Comparison of ENCODE assay signal across 1 cellular context in the genomic region with DNA sequence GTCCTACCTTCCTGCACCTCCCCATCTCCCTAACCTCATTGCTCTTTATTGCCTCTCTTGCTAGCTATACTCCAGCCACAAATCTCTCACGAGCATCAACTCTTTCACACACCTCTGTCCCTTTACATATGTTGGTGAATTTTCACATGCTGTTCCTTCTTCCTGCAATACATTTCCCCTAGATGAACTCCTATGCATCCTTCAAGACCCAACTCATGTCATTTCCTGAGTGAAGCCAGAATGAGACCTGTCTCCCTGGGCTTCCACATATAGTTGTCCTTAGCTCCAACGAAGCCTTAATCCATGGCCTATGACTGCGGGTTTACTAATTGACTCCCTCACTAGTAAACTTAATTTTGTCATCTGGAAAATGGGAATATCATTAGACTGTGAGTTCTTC.
TF ChIP-seq lines count a peak whose summit lies in the region.

No MANE protein-coding gene starts in this region.

TF ChIP-seq in SK-N-SH, 30 proteins besides CTCF, POLR2A, EP300 and RAD21:
- TF ChIP-seq REST (IDR thresholded peaks at IDR 0.05; ENCODE audit: low read depth, low read length) (no peak), MAX (IDR thresholded peaks at IDR 0.05; ENCODE audit: low read depth) (no peak), TAF1 (IDR thresholded peaks at IDR 0.05; ENCODE audit: borderline replicate concordance, low read depth, low read length) (no peak), FOSL2 (IDR thresholded peaks at IDR 0.05; ENCODE audit: borderline replicate concordance, low read depth) (no peak), GATA2 (CRISPR knock-in tag; IDR thresholded peaks at IDR 0.05) (no peak), YY1 (IDR thresholded peaks at IDR 0.05; ENCODE audit: low read depth) (no peak), RCOR1 (IDR thresholded peaks at IDR 0.05; ENCODE audit: low read length) (no peak), MXI1 (IDR thresholded peaks at IDR 0.05; ENCODE audit: low read depth, low read length) (no peak), EZH2phosphoT487 (IDR thresholded peaks at IDR 0.05; ENCODE audit: borderline replicate concordance, low read depth) (no peak), JUND (IDR thresholded peaks at IDR 0.05) (no peak), CHD2 (IDR thresholded peaks at IDR 0.05; ENCODE audit: low read length, partially characterized antibody) (no peak), RFX5 (IDR thresholded peaks at IDR 0.05; ENCODE audit: low read length) (no peak), GABPA (IDR thresholded peaks at IDR 0.05; ENCODE audit: low read depth) (no peak), TEAD4 (IDR thresholded peaks at IDR 0.05; ENCODE audit: borderline replicate concordance, insufficient read depth) (no peak), SIN3A (IDR thresholded peaks at IDR 0.05; ENCODE audit: borderline replicate concordance, low read depth, low read length) (no peak), RXRA (IDR thresholded peaks at IDR 0.05; ENCODE audit: borderline replicate concordance, low read depth) (no peak), FOXJ3 (CRISPR knock-in tag; IDR thresholded peaks at IDR 0.05) (no peak), NRF1 (IDR thresholded peaks at IDR 0.05; ENCODE audit: low read depth, low read length) (no peak), SMC3 (IDR thresholded peaks at IDR 0.05; ENCODE audit: low read depth, low read length) (no peak)
- TF ChIP-seq, protein P1, sequence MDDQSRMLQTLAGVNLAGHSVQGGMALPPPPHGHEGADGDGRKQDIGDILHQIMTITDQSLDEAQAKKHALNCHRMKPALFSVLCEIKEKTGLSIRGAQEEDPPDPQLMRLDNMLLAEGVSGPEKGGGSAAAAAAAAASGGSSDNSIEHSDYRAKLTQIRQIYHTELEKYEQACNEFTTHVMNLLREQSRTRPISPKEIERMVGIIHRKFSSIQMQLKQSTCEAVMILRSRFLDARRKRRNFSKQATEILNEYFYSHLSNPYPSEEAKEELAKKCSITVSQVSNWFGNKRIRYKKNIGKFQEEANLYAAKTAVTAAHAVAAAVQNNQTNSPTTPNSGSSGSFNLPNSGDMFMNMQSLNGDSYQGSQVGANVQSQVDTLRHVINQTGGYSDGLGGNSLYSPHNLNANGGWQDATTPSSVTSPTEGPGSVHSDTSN (IDR thresholded peaks at IDR 0.05): no peak
